Comparison of ENCODE assay signal across 13 cellular contexts in the genomic region with DNA sequence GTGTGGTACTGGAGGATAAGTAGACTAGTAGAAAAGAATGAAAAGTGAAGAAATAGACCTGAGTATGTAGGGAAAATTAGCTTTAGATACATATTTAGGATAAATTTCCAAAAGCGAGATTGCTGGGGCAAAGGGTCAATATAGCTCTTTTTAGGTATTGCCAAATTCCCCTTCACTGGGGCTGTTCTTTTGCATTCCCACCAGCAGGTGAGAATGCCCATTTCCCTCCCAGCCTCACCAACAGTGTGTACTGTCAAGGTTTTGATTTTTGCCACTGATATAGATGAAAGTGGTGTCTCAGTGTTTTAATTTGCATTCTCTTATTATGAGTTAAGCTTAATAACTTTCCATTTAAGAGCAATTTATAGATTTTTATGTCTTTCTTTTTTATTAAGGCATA. TPM values are rescaled to one million over a fixed set of nuclear protein-coding genes. Genes with fewer than 3 reads are reported as not detected.
DNase-seq lines count a peak whose midpoint lies in the region; ATAC-seq, FAIRE-seq and TF ChIP-seq lines count a peak whose summit lies in the region.
"Had no signal": no experiment of that assay in that cellular context is flagged by ENCODE, and none has a peak within 500 bp of the region (broad histone marks: within the 10 kb centered on the region; RNA-seq: fewer than 3 reads in every experiment).

No MANE protein-coding gene starts in this region.

- no peak overlapping the region for H3K4me2 ChIP-seq in keratinocyte (ENCODE audit: control insufficient read depth, extremely low read depth, insufficient read depth, low read depth, low read length)

- H3K27me3 ChIP-seq in keratinocyte (ENCODE audit: control insufficient read depth, extremely low read depth, insufficient read depth, low read length), result no peaks in the 10 kb centered on the region

- no peak overlapping the region for H3K27ac ChIP-seq in keratinocyte (ENCODE audit: control insufficient read depth, insufficient read depth, low read length)

- H3K9me3 ChIP-seq in keratinocyte (ENCODE audit: control insufficient read depth, low read depth, low read length), result no peaks in the 10 kb centered on the region
- H3K9me3 ChIP-seq: HAP-1 had no signal

- no peaks in the 10 kb centered on the region for H4K20me1 ChIP-seq in keratinocyte (ENCODE audit: control insufficient read depth, extremely low read depth, insufficient read depth, low read length)

- POLR2A ChIA-PET in AG04449 (lab: Yijun Ruan, JAX), result no interaction called here

- no peak for DNase-seq in AG04449 (ENCODE audit: low read depth, low spot score)
- no peak for DNase-seq in HFF-Myc (ENCODE audit: extremely low read depth, low read depth)
- DNase-seq in astrocyte of the spinal cord (ENCODE audit: low read depth, low spot score), result no peak
- no peak for DNase-seq in keratinocyte (ENCODE audit: low read depth, low spot score)
- DNase-seq in cortex of kidney (lab: John Stamatoyannopoulos, UW), result no peak
- no peak for DNase-seq in HUDEP-2 (lab: John Stamatoyannopoulos, UW; ENCODE audit: unreplicated experiment in 76 of 76)
- DNase-seq: activated naive CD8-positive, alpha-beta T cell treated with anti-CD3 and anti-CD28 coated beads, Interleukin-2, amount 50 U/mL, for 24 hours; erythroblast; stimulated activated naive CD4-positive, alpha-beta T cell treated with Interleukin-2 at 50 U/mL for 16 hours; T-cell had no signal

- ATAC-seq in GM19397 (IDR thresholded peaks at IDR 0.05; ENCODE audit: unreplicated experiment) (no peak), GM18519 (IDR thresholded peaks at IDR 0.05; ENCODE audit: low FRiP score, unreplicated experiment) (no peak)
- ATAC-seq: activated naive CD8-positive, alpha-beta T cell treated with anti-CD3 and anti-CD28 coated beads, Interleukin-2, amount 50 U/mL, for 24 hours; T-cell had no signal

- H3K9ac ChIP-seq in keratinocyte (ENCODE audit: control insufficient read depth, extremely low read depth, insufficient read depth, low read length), result no peak overlapping the region

- no peak for FAIRE-seq in keratinocyte (lab: Jason Lieb, UNC)

- in situ Hi-C loops in astrocyte of the spinal cord (cut with HindIII; ENCODE audit: low sequenced_read_pairs), result no loop called here

- CTCF ChIA-PET in AG04449 (lab: Yijun Ruan, JAX), result interaction anchor here (0.6 to 1.5 kb wide), 4 partner anchors 12 to 226 kb away, joined by 3 to 5 read pairs (median 4); no protein-coding TSS in a partner anchor

- H3K79me2 ChIP-seq in keratinocyte (ENCODE audit: control insufficient read depth, insufficient read depth, low read length), result no peaks in the 10 kb centered on the region

- H3K4me1 ChIP-seq in keratinocyte (ENCODE audit: control insufficient read depth, extremely low read depth, insufficient read depth, low read length), result no peaks in the 10 kb centered on the region
- H3K4me1 ChIP-seq: HAP-1 had no signal

- no peaks in the 10 kb centered on the region for H3K9me1 ChIP-seq in keratinocyte (ENCODE audit: control insufficient read depth, extremely low read depth, insufficient read depth, low read length)

- no peaks in the 10 kb centered on the region for H3K36me3 ChIP-seq in keratinocyte (ENCODE audit: control insufficient read depth in 2 of 2, extremely low read depth in 1 of 2, insufficient read depth in 2 of 2, low read length in 2 of 2)
- H3K36me3 ChIP-seq: HAP-1 had no signal

- TF ChIP-seq CTCF in AG04449 (IDR thresholded peaks at IDR 0.05; ENCODE audit: insufficient read depth, low read length, missing control alignments) (peak; percentile 14), HFF-Myc (IDR thresholded peaks at IDR 0.05; ENCODE audit: low read depth, low read length, missing control alignments) (peak; percentile 47), astrocyte of the spinal cord (IDR thresholded peaks at IDR 0.05; ENCODE audit: low read depth, low read length) (peak; percentile 39), keratinocyte (optimal IDR thresholded peaks at IDR 0.05 in 1 of 3, IDR thresholded peaks at IDR 0.05 in 1 of 3, conservative IDR thresholded peaks at IDR 0.05 in 1 of 3; ENCODE audit: extremely low read depth in 1 of 3, insufficient read depth in 2 of 3, low read length in 3 of 3) (peak; percentile 41 to 54 (median 45))

- H3K4me3 ChIP-seq in AG04449 (ENCODE audit: low read depth, low read length), result no peak overlapping the region
- no peak overlapping the region for H3K4me3 ChIP-seq in HFF-Myc (replicated peaks; ENCODE audit: low read depth, low read length)
- no peak overlapping the region for H3K4me3 ChIP-seq in astrocyte of the spinal cord (ENCODE audit: low read depth, low read length)
- no peak overlapping the region for H3K4me3 ChIP-seq in keratinocyte (ENCODE audit: control insufficient read depth in 2 of 3, extremely low read depth in 1 of 3, insufficient read depth in 2 of 3, low read depth in 1 of 3, low read length in 3 of 3)
- H3K4me3 ChIP-seq: HAP-1 had no signal

- dilution Hi-C loops in keratinocyte (cut with MboI; ENCODE audit: extremely low pct_ligation_motif_present, low sequenced_read_pairs), result no loop called here

- no peak overlapping the region for H2AFZ ChIP-seq in keratinocyte (ENCODE audit: control insufficient read depth, low read length)

RNA-seq across cellular contexts. Expression of a gene that starts 35.7 kb away (rescaled TPM):
- polyA plus RNA-seq in keratinocyte, result 73.9 to 95.7 TPM (median 74.3 TPM) in 3 replicates
- 84.5 TPM for polyA plus RNA-seq in keratinocyte (2011; ENCODE audit: low read depth)
- polyA plus RNA-seq in keratinocyte (2011; cell fraction: cytosol; rRNA removed), result 52.6 and 66.7 TPM in 2 replicates
- 296 and 339 TPM in 2 replicates for polyA plus RNA-seq in keratinocyte (2011; cell fraction: nucleus; rRNA removed)
- polyA plus RNA-seq in keratinocyte (2012; ENCODE audit: low replicate concordance), result 87.7 and 181 TPM in 2 replicates
- polyA minus RNA-seq in keratinocyte, result 73.6 to 138 TPM (median 96.1 TPM) in 3 replicates
- polyA minus RNA-seq in keratinocyte (2011; cell fraction: cytosol; rRNA and poly(A)+ RNA removed), result 67.1 TPM
- 131 and 207 TPM in 2 replicates for polyA minus RNA-seq in keratinocyte (2011; cell fraction: nucleus; rRNA and poly(A)+ RNA removed)
